3 cellular contexts compared by ENCODE assay signal in genomic region chr1:29176567-29176966, GRCh38.
TF ChIP-seq lines count a peak whose summit lies in the region.

No MANE protein-coding gene starts in this region.

TF ChIP-seq in liver, 16 proteins besides CTCF, POLR2A, EP300 and RAD21:
- TF ChIP-seq, protein P1, sequence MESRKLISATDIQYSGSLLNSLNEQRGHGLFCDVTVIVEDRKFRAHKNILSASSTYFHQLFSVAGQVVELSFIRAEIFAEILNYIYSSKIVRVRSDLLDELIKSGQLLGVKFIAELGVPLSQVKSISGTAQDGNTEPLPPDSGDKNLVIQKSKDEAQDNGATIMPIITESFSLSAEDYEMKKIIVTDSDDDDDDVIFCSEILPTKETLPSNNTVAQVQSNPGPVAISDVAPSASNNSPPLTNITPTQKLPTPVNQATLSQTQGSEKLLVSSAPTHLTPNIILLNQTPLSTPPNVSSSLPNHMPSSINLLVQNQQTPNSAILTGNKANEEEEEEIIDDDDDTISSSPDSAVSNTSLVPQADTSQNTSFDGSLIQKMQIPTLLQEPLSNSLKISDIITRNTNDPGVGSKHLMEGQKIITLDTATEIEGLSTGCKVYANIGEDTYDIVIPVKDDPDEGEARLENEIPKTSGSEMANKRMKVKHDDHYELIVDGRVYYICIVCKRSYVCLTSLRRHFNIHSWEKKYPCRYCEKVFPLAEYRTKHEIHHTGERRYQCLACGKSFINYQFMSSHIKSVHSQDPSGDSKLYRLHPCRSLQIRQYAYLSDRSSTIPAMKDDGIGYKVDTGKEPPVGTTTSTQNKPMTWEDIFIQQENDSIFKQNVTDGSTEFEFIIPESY (IDR thresholded peaks at IDR 0.05): no peak

TF ChIP-seq in HepG2, 621 proteins besides CTCF, POLR2A, EP300 and RAD21:
- TF ChIP-seq SKI (IDR thresholded peaks at IDR 0.05; ENCODE audit: partially characterized antibody) (no peak), CCDC6 (CRISPR knock-in tag; IDR thresholded peaks at IDR 0.05) (no peak), ZNF7 (CRISPR knock-in tag; IDR thresholded peaks at IDR 0.05) (no peak), IRF2 (CRISPR knock-in tag; IDR thresholded peaks at IDR 0.05) (no peak), SIN3B (IDR thresholded peaks at IDR 0.05; ENCODE audit: low read length) (no peak), MLLT10 (CRISPR knock-in tag; IDR thresholded peaks at IDR 0.05) (no peak), CSRNP2 (CRISPR knock-in tag; conservative IDR thresholded peaks at IDR 0.05; ENCODE audit: low read depth) (no peak), BRCA1 (CRISPR knock-in tag; IDR thresholded peaks at IDR 0.05) (no peak)

TF ChIP-seq in HEK293T, 16 proteins besides CTCF, POLR2A, EP300 and RAD21:
- TF ChIP-seq HDGF (IDR thresholded peaks at IDR 0.05; ENCODE audit: borderline replicate concordance) (no peak), CTBP1 (IDR thresholded peaks at IDR 0.05; ENCODE audit: borderline replicate concordance) (no peak)
